ENCODE assay signal across 19 cellular contexts in the genomic region with DNA sequence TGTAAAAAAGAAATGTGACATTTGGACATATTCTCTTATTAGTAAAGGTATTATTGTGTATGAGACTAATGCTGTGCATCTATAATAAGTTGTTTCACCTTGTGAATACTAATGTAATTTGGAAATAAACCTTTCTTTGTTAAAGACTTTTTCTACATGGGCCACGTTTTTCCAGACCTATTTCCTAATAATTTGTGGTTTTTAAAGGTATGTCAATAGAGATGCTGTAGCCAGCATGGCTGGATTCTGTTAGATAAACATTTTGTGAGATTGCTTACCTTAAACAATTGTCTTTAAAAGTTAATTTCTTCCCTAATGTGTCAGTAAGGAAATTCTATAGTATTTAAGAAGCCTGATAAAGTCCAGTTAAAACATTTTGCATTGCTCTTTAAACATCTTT.
"Had no signal": no experiment of that assay in that cellular context is flagged by ENCODE, and none has a peak within 500 bp of the region (broad histone marks: within the 10 kb centered on the region; RNA-seq: fewer than 3 reads in every experiment).

No MANE protein-coding gene starts in this region.

- ATAC-seq: activated CD8-positive, alpha-beta T cell treated with anti-CD3 and anti-CD28 coated beads for 36 hours; activated T-cell treated with anti-CD3 and anti-CD28 coated beads, Interleukin-2, amount 50 U/mL, for 72 hours; naive thymus-derived CD8-positive, alpha-beta T cell; stimulated activated naive B cell treated with anti-CD40 and anti-IgM and Interleukin-4, amounts not matched to agents 10 μg/mL and 1 μg/mL and 100 μg/mL, for 72 hours; WTC11 had no signal

- H3K27ac ChIP-seq: cardiac muscle cell had no signal

- H3K27me3 Mint-ChIP-seq: activated CD8-positive, alpha-beta T cell treated with anti-CD3 and anti-CD28 coated beads for 36 hours; activated naive CD8-positive, alpha-beta T cell treated with anti-CD3 and anti-CD28 coated beads for 36 hours; naive thymus-derived CD8-positive, alpha-beta T cell; stimulated activated naive B cell treated with anti-CD40 and anti-IgM and Interleukin-4, amounts not matched to agents 10 μg/mL and 1 μg/mL and 100 μg/mL, for 72 hours had no signal

- H3K36me3 ChIP-seq: cardiac muscle cell, thyroid gland had no signal

- H3K9me3 ChIP-seq: SK-N-SH, thyroid gland had no signal

- H3K9ac ChIP-seq: SK-N-SH had no signal

- H3K4me3 Mint-ChIP-seq: activated CD8-positive, alpha-beta T cell treated with anti-CD3 and anti-CD28 coated beads for 36 hours; activated naive CD8-positive, alpha-beta T cell treated with anti-CD3 and anti-CD28 coated beads for 36 hours; activated T-cell treated with anti-CD3 and anti-CD28 coated beads, Interleukin-2, amount 50 U/mL, for 72 hours; stimulated activated naive B cell treated with anti-CD40 and anti-IgM and Interleukin-4, amounts not matched to agents 10 μg/mL and 1 μg/mL and 100 μg/mL, for 72 hours; WTC11 had no signal

- H3K4me3 ChIP-seq: cardiac muscle cell, thyroid gland had no signal

- H3K9me3 Mint-ChIP-seq: activated CD8-positive, alpha-beta T cell treated with anti-CD3 and anti-CD28 coated beads for 36 hours; activated naive CD8-positive, alpha-beta T cell treated with anti-CD3 and anti-CD28 coated beads for 36 hours; activated T-cell treated with anti-CD3 and anti-CD28 coated beads, Interleukin-2, amount 50 U/mL, for 72 hours; naive thymus-derived CD8-positive, alpha-beta T cell; WTC11 had no signal

- H3K27ac Mint-ChIP-seq: activated CD8-positive, alpha-beta T cell treated with anti-CD3 and anti-CD28 coated beads for 36 hours; activated naive CD8-positive, alpha-beta T cell treated with anti-CD3 and anti-CD28 coated beads for 36 hours; activated T-cell treated with anti-CD3 and anti-CD28 coated beads, Interleukin-2, amount 50 U/mL, for 72 hours; stimulated activated naive B cell treated with anti-CD40 and anti-IgM and Interleukin-4, amounts not matched to agents 10 μg/mL and 1 μg/mL and 100 μg/mL, for 72 hours; WTC11 had no signal

- H3K4me1 Mint-ChIP-seq: WTC11 had no signal

- H3K36me3 Mint-ChIP-seq: WTC11 had no signal

- DNase-seq: activated CD4-positive, alpha-beta T cell treated with anti-CD3 and anti-CD28 coated beads for 4 hours; activated CD8-positive, alpha-beta memory T cell treated with anti-CD3 and anti-CD28 coated beads, Interleukin-2, amount 50 U/mL, for 4 hours; activated CD8-positive, alpha-beta T cell treated with anti-CD3 and anti-CD28 coated beads for 36 hours; activated naive CD8-positive, alpha-beta T cell treated with anti-CD3 and anti-CD28 coated beads for 36 hours; activated T-cell treated with anti-CD3 and anti-CD28 coated beads, Interleukin-2, amount 50 U/mL, for 72 hours; anterior cingulate cortex; mammary epithelial cell; naive thymus-derived CD8-positive, alpha-beta T cell; posterior cingulate gyrus; retina; SK-N-SH; stimulated activated CD4-positive, alpha-beta T cell treated with anti-CD3 and anti-CD28 coated beads, Interleukin-4, amount 100 ng/mL, for 1 hour; stimulated activated naive B cell treated with anti-CD40 and anti-IgM and Interleukin-4, amounts not matched to agents 10 μg/mL and 1 μg/mL and 100 μg/mL, for 72 hours; T-helper 1 cell; thyroid gland had no signal

- FAIRE-seq: colon, keratinocyte had no signal

- H3K4me2 ChIP-seq: SK-N-SH had no signal

- H3K27me3 ChIP-seq: cardiac muscle cell, thyroid gland had no signal
